ENCODE assay signal across 15 cellular contexts in genomic region chr6:36927691-36928546, GRCh38. TPM values are rescaled to one million over a fixed set of nuclear protein-coding genes. Genes with fewer than 3 reads are reported as not detected.
DNase-seq lines count a peak whose midpoint lies in the region; ATAC-seq and TF ChIP-seq lines count a peak whose summit lies in the region.
"Had no signal": no experiment of that assay in that cellular context is flagged by ENCODE, and none has a peak within 500 bp of the region (broad histone marks: within the 10 kb centered on the region; RNA-seq: fewer than 3 reads in every experiment).

No MANE protein-coding gene starts in this region.

- H3K27me3 Mint-ChIP-seq in HFFc6 (ENCODE audit: insufficient read depth): peaks cover 1% of the 10 kb centered on the region; the same call in 1 of the 2 replicates
- no peaks in the 10 kb centered on the region for H3K27me3 Mint-ChIP-seq in activated naive CD4-positive, alpha-beta T cell treated with anti-CD3 and anti-CD28 coated beads for 36 hours (ENCODE audit: low read depth)

- no peak overlapping the region for H3K9ac ChIP-seq in stomach smooth muscle (ENCODE audit: low read length in 2 of 2)

- peak overlapping the region; percentile 43 for H3K27ac ChIP-seq in brain microvascular endothelial cell
- H3K27ac ChIP-seq in stomach smooth muscle (ENCODE audit: low read length): peak overlapping the region; percentile 49
- H3K27ac ChIP-seq: SJSA1 had no signal

- intact Hi-C loops in activated naive CD4-positive, alpha-beta T cell treated with anti-CD3 and anti-CD28 coated beads for 36 hours (cut with micrococcal nuclease): no loop called here

- no peaks in the 10 kb centered on the region for H3K9me3 ChIP-seq in stomach smooth muscle (ENCODE audit: control insufficient read depth in 2 of 2, low read length in 2 of 2)
- H3K9me3 ChIP-seq: SJSA1 had no signal

- H3K27ac Mint-ChIP-seq in HFFc6: peak overlapping the region; percentile 36; the same call in 1 of the 2 replicates
- no peak overlapping the region for H3K27ac Mint-ChIP-seq in activated naive CD4-positive, alpha-beta T cell treated with anti-CD3 and anti-CD28 coated beads for 36 hours
- H3K27ac Mint-ChIP-seq: immature natural killer cell had no signal

- H3K27me3 ChIP-seq in brain microvascular endothelial cell (replicated peaks) (no peaks in the 10 kb centered on the region), stomach smooth muscle (ENCODE audit: control insufficient read depth in 1 of 2, insufficient read depth in 2 of 2, low read length in 2 of 2) (no peaks in the 10 kb centered on the region)
- H3K27me3 ChIP-seq: SJSA1 had no signal

- peaks cover 26% of the 10 kb centered on the region for H3K36me3 Mint-ChIP-seq in HFFc6 (ENCODE audit: low read depth)
- H3K36me3 Mint-ChIP-seq in activated naive CD4-positive, alpha-beta T cell treated with anti-CD3 and anti-CD28 coated beads for 36 hours (ENCODE audit: low read depth): peaks cover 2% of the 10 kb centered on the region

- no peaks in the 10 kb centered on the region for H3K36me3 ChIP-seq in brain microvascular endothelial cell (replicated peaks)
- peaks cover 14 to 20% of the 10 kb centered on the region in 2 donors for H3K36me3 ChIP-seq in stomach smooth muscle (ENCODE audit: control insufficient read depth in 2 of 2, insufficient read depth in 2 of 2, low read length in 2 of 2)

- no peak for DNase-seq in HFFc6
- no peak for DNase-seq in brain microvascular endothelial cell
- DNase-seq in islet precursor cell: peak; percentile 54
- DNase-seq in HuH-7 (ENCODE audit: low spot score): no peak
- DNase-seq in activated naive CD4-positive, alpha-beta T cell treated with anti-CD3 and anti-CD28 coated beads for 36 hours: no peak
- DNase-seq: activated T-cell treated with anti-CD3 and anti-CD28 coated beads for 4 hours; immature natural killer cell; NCI-H69; stimulated activated CD4-positive, alpha-beta T cell treated with anti-CD3 and anti-CD28 coated beads, Interleukin-15, amount 100 ng/mL, for 24 hours had no signal

- peaks cover 69% of the 10 kb centered on the region for H3K4me1 Mint-ChIP-seq in HFFc6 (ENCODE audit: low read depth)
- no peaks in the 10 kb centered on the region for H3K4me1 Mint-ChIP-seq in activated naive CD4-positive, alpha-beta T cell treated with anti-CD3 and anti-CD28 coated beads for 36 hours (ENCODE audit: low read depth)
- H3K4me1 Mint-ChIP-seq: immature natural killer cell, neural crest cell had no signal

- no peaks in the 10 kb centered on the region for H3K9me3 Mint-ChIP-seq in HFFc6
- H3K9me3 Mint-ChIP-seq in activated naive CD4-positive, alpha-beta T cell treated with anti-CD3 and anti-CD28 coated beads for 36 hours: no peaks in the 10 kb centered on the region
- H3K9me3 Mint-ChIP-seq: immature natural killer cell, neural crest cell had no signal

- CTCF ChIA-PET in activated naive CD4-positive, alpha-beta T cell treated with anti-CD3 and anti-CD28 coated beads for 36 hours (lab: Charles Lee): interaction anchor here (1.7 kb wide), 1 partner anchor 90 kb away, joined by 4 read pairs; no protein-coding TSS in a partner anchor

- no peak overlapping the region for H3K4me3 Mint-ChIP-seq in HFFc6
- H3K4me3 Mint-ChIP-seq in activated naive CD4-positive, alpha-beta T cell treated with anti-CD3 and anti-CD28 coated beads for 36 hours: no peak overlapping the region
- H3K4me3 Mint-ChIP-seq: immature natural killer cell, neural crest cell had no signal

- TF ChIP-seq CTCF in HFFc6 (IDR thresholded peaks at IDR 0.05) (no peak), brain microvascular endothelial cell (IDR thresholded peaks at IDR 0.05; ENCODE audit: low read depth, low read length, missing control alignments) (no peak)

- ATAC-seq in HG03460 (IDR thresholded peaks at IDR 0.05; ENCODE audit: unreplicated experiment) (no peak), HG03342 (IDR thresholded peaks at IDR 0.05; ENCODE audit: unreplicated experiment) (no peak)

- H3K4me3 ChIP-seq in brain microvascular endothelial cell (ENCODE audit: low read depth, low read length): no peak overlapping the region
- peak overlapping the region in 1 of 2 donors; percentile 35 for H3K4me3 ChIP-seq in stomach smooth muscle (ENCODE audit: low read length in 2 of 2)
- H3K4me3 ChIP-seq: SJSA1 had no signal

- peaks cover 15% of the 10 kb centered on the region for H3K4me1 ChIP-seq in stomach smooth muscle (ENCODE audit: control insufficient read depth, insufficient read depth, low read length)

- in situ Hi-C loops in brain microvascular endothelial cell (cut with HindIII; ENCODE audit: low pct_ligation_motif_present, low sequenced_read_pairs): no loop called here

RNA-seq across cellular contexts. Expression of gene PI16, which starts 26.6 kb away (rescaled TPM):
- total RNA-seq in HFFc6 (2021; fragmentation: NEBNext Ultra II Directional; extraction: Animal tissue kit (Norgen Biotek cat#: 25700)): not detected
- total RNA-seq in activated naive CD4-positive, alpha-beta T cell treated with anti-CD3 and anti-CD28 coated beads for 36 hours: under 1 TPM; 0.24 to 0.27 TPM
- total RNA-seq: epithelial cell of proximal tubule, neural crest cell, SJSA1 had no signal

RNA-seq across cellular contexts. Expression of gene C6orf89, which starts 42.2 kb away (rescaled TPM):
- 10 to 100 TPM; 71.3 to 89.2 (median 80.8) TPM for total RNA-seq in HFFc6 (2021; fragmentation: NEBNext Ultra II Directional; extraction: Animal tissue kit (Norgen Biotek cat#: 25700))
- total RNA-seq in activated naive CD4-positive, alpha-beta T cell treated with anti-CD3 and anti-CD28 coated beads for 36 hours: 10 to 100 TPM; 24.2 to 24.5 TPM

RNA-seq across cellular contexts. Expression of gene PPIL1, which starts 53.3 kb away (rescaled TPM):
- 10 to 100 TPM; 36.1 to 46.8 (median 39.6) TPM for total RNA-seq in HFFc6 (2021; fragmentation: NEBNext Ultra II Directional; extraction: Animal tissue kit (Norgen Biotek cat#: 25700))
- total RNA-seq in activated naive CD4-positive, alpha-beta T cell treated with anti-CD3 and anti-CD28 coated beads for 36 hours: 10 to 100 TPM; 42.8 to 44.0 TPM

RNA-seq across cellular contexts. Expression of gene MTCH1, which starts 58.1 kb away (rescaled TPM):
- total RNA-seq in HFFc6 (2021; fragmentation: NEBNext Ultra II Directional; extraction: Animal tissue kit (Norgen Biotek cat#: 25700)): 100 to 1,000 TPM; 263 to 301 (median 281) TPM
- total RNA-seq in activated naive CD4-positive, alpha-beta T cell treated with anti-CD3 and anti-CD28 coated beads for 36 hours: 100 to 1,000 TPM in 1 of 2 experiments, 10 to 100 TPM in 1; 97.4 to 101 TPM
